ENCODE assay signal across 11 cellular contexts in genomic region chr6:134074151-134074712, GRCh38. TPM values are rescaled to one million over a fixed set of nuclear protein-coding genes. Genes with fewer than 3 reads are reported as not detected.
DNase-seq lines count a peak whose midpoint lies in the region; ATAC-seq and TF ChIP-seq lines count a peak whose summit lies in the region.
"Had no signal": no experiment of that assay in that cellular context is flagged by ENCODE, and none has a peak within 500 bp of the region (broad histone marks: within the 10 kb centered on the region; RNA-seq: fewer than 3 reads in every experiment).

No MANE protein-coding gene starts in this region.

- H3K4me1 Mint-ChIP-seq in WTC11 (peaks cover 18% of the 10 kb centered on the region), type B pancreatic cell (ENCODE audit: unreplicated experiment) (peaks cover 11% of the 10 kb centered on the region)

- no peak for TF ChIP-seq CTCF in WTC11 (IDR thresholded peaks at IDR 0.05)
- TF ChIP-seq CTCF in type B pancreatic cell (conservative IDR thresholded peaks at IDR 0.05) = no peak

- no peaks in the 10 kb centered on the region for H3K27me3 Mint-ChIP-seq in WTC11 (ENCODE audit: low read depth)
- H3K27me3 Mint-ChIP-seq in type B pancreatic cell = no peaks in the 10 kb centered on the region

- H3K36me3 Mint-ChIP-seq in WTC11 (peaks cover 6% of the 10 kb centered on the region), type B pancreatic cell (no peaks in the 10 kb centered on the region)

- DNase-seq in SHP77 (lab: John Stamatoyannopoulos, UW) (peak; percentile 17 to 24), SHP77 treated with DMSO at 0.1 percent for 48 hours (lab: John Stamatoyannopoulos, UW) (no peak), WTC11 (ENCODE audit: low spot score) (peak; percentile 75), iPS-NIHi11 (ENCODE audit: low spot score) (peak; percentile 87), type B pancreatic cell (ENCODE audit: extremely low spot score, unreplicated experiment) (no peak)
- DNase-seq: activated naive CD4-positive, alpha-beta T cell; effector memory CD4-positive, alpha-beta T cell; left cardiac atrium had no signal

- POLR2A ChIA-PET in WTC11 (lab: Charles Lee) = interaction anchor here (0.8 kb wide), 1 partner anchor 14 kb away, joined by 3 read pairs; no protein-coding TSS in a partner anchor

- H3K4me3 Mint-ChIP-seq in WTC11 = peak overlapping the region; percentile 56
- peak overlapping the region; percentile 52 for H3K4me3 Mint-ChIP-seq in type B pancreatic cell

- H3K9me3 Mint-ChIP-seq in WTC11 (peaks cover 24% of the 10 kb centered on the region), type B pancreatic cell (peaks cover 11% of the 10 kb centered on the region)

- H3K27ac Mint-ChIP-seq in WTC11 = peak overlapping the region; percentile 83
- peak overlapping the region; percentile 74 for H3K27ac Mint-ChIP-seq in type B pancreatic cell

- CTCF ChIA-PET in WTC11 (lab: Charles Lee) = interaction anchor here (1.2 to 2.8 kb wide), 7 partner anchors 9 to 749 kb away, joined by 3 to 21 read pairs (median 6); no protein-coding TSS in a partner anchor

- ATAC-seq in WTC11 (peak; percentile 99), SK-N-SH treated with all-trans-retinoic acid at 6 μM for 48 hours (no peak), GM21526 (IDR thresholded peaks at IDR 0.05; ENCODE audit: low FRiP score, unreplicated experiment) (no peak), GM21529 (IDR thresholded peaks at IDR 0.05; ENCODE audit: unreplicated experiment) (no peak)

TF ChIP-seq in WTC11, 78 proteins besides CTCF, POLR2A, EP300 and RAD21 (continues in another document):
- TF ChIP-seq E2F5 (CRISPR knock-in tag; IDR thresholded peaks at IDR 0.05) = no peak
- peak; percentile 72; the same call in 1 of the 2 replicates for TF ChIP-seq ETV6 (CRISPR knock-in tag; IDR thresholded peaks at IDR 0.05)
- TF ChIP-seq ZNF671 (CRISPR knock-in tag; IDR thresholded peaks at IDR 0.05) = no peak; the same call in 1 of the 2 replicates
- TF ChIP-seq ELF4 (CRISPR knock-in tag; IDR thresholded peaks at IDR 0.05; ENCODE audit: low read depth) = no peak
- TF ChIP-seq ZNF396 (CRISPR knock-in tag; IDR thresholded peaks at IDR 0.05; ENCODE audit: borderline replicate concordance) = peak; percentile 59; the same call in 1 of the 2 replicates
- TF ChIP-seq ATF1 (CRISPR knock-in tag; IDR thresholded peaks at IDR 0.05) = no peak
- peak; percentile 72; the same call in 1 of the 2 replicates for TF ChIP-seq HMGA2 (CRISPR knock-in tag; IDR thresholded peaks at IDR 0.05)
- TF ChIP-seq TEAD1 (CRISPR knock-in tag; IDR thresholded peaks at IDR 0.05) = peak; percentile 44; the same call in 1 of the 2 replicates
- 0 out of 2 replicates have a peak, but pooled peaks have one; percentile 67 for TF ChIP-seq ZNF423 (CRISPR knock-in tag; IDR thresholded peaks at IDR 0.05)
- TF ChIP-seq SP1 (CRISPR knock-in tag; conservative IDR thresholded peaks at IDR 0.05) = 0 out of 2 replicates have a peak, but pooled peaks have one; percentile 37
- no peak for TF ChIP-seq ZNF232 (CRISPR knock-in tag; IDR thresholded peaks at IDR 0.05)
- peak; percentile 87; the same call in 1 of the 2 replicates for TF ChIP-seq MXD4 (CRISPR knock-in tag; IDR thresholded peaks at IDR 0.05; ENCODE audit: borderline replicate concordance)
- peak; percentile 63; the same call in 1 of the 2 replicates for TF ChIP-seq AR (CRISPR knock-in tag; IDR thresholded peaks at IDR 0.05)

TF ChIP-seq in SK-N-SH treated with all-trans-retinoic acid at 6 μM for 48 hours, 23 proteins besides CTCF, POLR2A, EP300 and RAD21:
- TF ChIP-seq ZFP3 (CRISPR knock-in tag; IDR thresholded peaks at IDR 0.05) = no peak
- no peak for TF ChIP-seq OSR1 (CRISPR knock-in tag; IDR thresholded peaks at IDR 0.05)
- no peak for TF ChIP-seq ZC3H10 (CRISPR knock-in tag; IDR thresholded peaks at IDR 0.05)
- no peak for TF ChIP-seq BACH2 (CRISPR knock-in tag; IDR thresholded peaks at IDR 0.05; ENCODE audit: borderline replicate concordance)
- TF ChIP-seq CSRNP3 (CRISPR knock-in tag; IDR thresholded peaks at IDR 0.05) = no peak
- TF ChIP-seq CREB5 (CRISPR knock-in tag; IDR thresholded peaks at IDR 0.05; ENCODE audit: low read depth) = no peak
- TF ChIP-seq RARB (CRISPR knock-in tag; IDR thresholded peaks at IDR 0.05) = no peak
- TF ChIP-seq PATZ1 (CRISPR knock-in tag; IDR thresholded peaks at IDR 0.05; ENCODE audit: borderline replicate concordance) = no peak
- no peak for TF ChIP-seq CSDC2 (CRISPR knock-in tag; IDR thresholded peaks at IDR 0.05)
- TF ChIP-seq TSHZ2 (CRISPR knock-in tag; IDR thresholded peaks at IDR 0.05) = no peak
- no peak for TF ChIP-seq PPARA (CRISPR knock-in tag; IDR thresholded peaks at IDR 0.05; ENCODE audit: borderline replicate concordance)
- no peak for TF ChIP-seq ARNTL (CRISPR knock-in tag; IDR thresholded peaks at IDR 0.05; ENCODE audit: borderline replicate concordance, low read depth)
- TF ChIP-seq ESRRG (CRISPR knock-in tag; IDR thresholded peaks at IDR 0.05) = no peak

RNA-seq across cellular contexts. Expression of gene SLC2A12, which starts 21.8 kb away (rescaled TPM):
- total RNA-seq in WTC11 (2021) (3.3 to 4.4 TPM (median 4.1 TPM) in 3 replicates), type B pancreatic cell (ENCODE audit: low replicate concordance) (2.7 and 5.5 TPM in 2 replicates)

Comparison
In these comparisons a context has a peak if more than half of its experiments do, and no peak if none do; other contexts are left out.
1. DNase-seq: peak in SHP77 (2 of 2), WTC11 (single experiment) and iPS-NIHi11 (single experiment); none in SHP77 treated with DMSO at 0.1 percent for 48 hours (single experiment) and type B pancreatic cell (single experiment).